ENCODE assay signal across 5 cellular contexts in genomic region chr10:118445535-118445934, GRCh38.
"Had no signal": no experiment of that assay in that cellular context is flagged by ENCODE, and none has a peak within 500 bp of the region (broad histone marks: within the 10 kb centered on the region; RNA-seq: fewer than 3 reads in every experiment).

No MANE protein-coding gene starts in this region.

- DNase-seq: H9, HCEC 1CT had no signal

- H3K4me3 ChIP-seq: GM23338 had no signal

- H3K4me1 Mint-ChIP-seq: GM23338, IgD-negative memory B cell had no signal

- H3K36me3 Mint-ChIP-seq: IgD-negative memory B cell had no signal

- H3K27ac Mint-ChIP-seq: GM23338, H9, IgD-negative memory B cell had no signal

- H3K4me2 ChIP-seq: GM23338 had no signal

- H3K27ac ChIP-seq: HL-60 had no signal

- H2AFZ ChIP-seq: GM23338 had no signal

- H3K9me3 Mint-ChIP-seq: GM23338, H9 had no signal

- H3K4me3 Mint-ChIP-seq: GM23338, H9, IgD-negative memory B cell had no signal
